Comparison of ENCODE assay signal across 28 cellular contexts in the genomic region with DNA sequence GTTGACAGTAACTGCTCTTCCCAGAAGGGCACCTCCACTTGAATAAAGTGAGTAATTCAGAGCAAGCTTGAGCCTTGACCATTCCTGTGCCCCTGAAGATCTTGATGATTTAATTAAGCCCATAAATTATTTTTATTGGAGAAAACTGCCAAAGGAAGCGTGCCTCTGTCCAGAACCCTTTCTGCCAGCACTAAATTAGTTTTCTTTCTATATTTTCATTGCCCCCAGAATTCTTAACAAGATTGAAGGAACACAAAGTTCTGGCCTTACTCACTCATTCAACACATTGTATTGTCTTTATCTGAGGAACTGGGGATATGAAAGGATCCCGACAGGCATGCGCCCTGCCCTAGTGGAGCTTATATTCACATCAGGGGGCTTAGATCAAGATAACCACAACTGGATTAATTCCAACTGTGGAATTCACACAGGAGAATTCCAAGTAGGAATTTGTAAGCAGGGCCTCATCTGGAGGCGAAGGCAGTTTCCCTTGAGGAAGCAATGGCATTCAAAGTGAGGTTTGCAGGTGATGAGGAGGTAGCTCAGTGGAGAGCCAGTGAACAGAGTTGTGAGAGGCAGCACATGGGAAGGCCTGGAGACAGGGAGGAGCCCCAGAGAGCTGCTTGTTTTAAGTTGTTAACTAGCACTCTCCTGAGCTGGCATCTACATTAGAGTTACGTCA. TPM values are rescaled to one million over a fixed set of nuclear protein-coding genes. Genes with fewer than 3 reads are reported as not detected.
DNase-seq lines count a peak whose midpoint lies in the region; ATAC-seq and TF ChIP-seq lines count a peak whose summit lies in the region.
"Had no signal": no experiment of that assay in that cellular context is flagged by ENCODE, and none has a peak within 500 bp of the region (broad histone marks: within the 10 kb centered on the region; RNA-seq: fewer than 3 reads in every experiment).

No MANE protein-coding gene starts in this region.

- H3K36me3 Mint-ChIP-seq in H9 (ENCODE audit: insufficient read depth in 1 of 3, low read depth in 3 of 3) = peaks cover 5 to 25% (median 9%) of the 10 kb centered on the region in 3 experiments
- H3K36me3 Mint-ChIP-seq: activated naive CD4-positive, alpha-beta T cell treated with anti-CD3 and anti-CD28 coated beads, Interleukin-2, amount 50 U/mL, for 72 hours had no signal

- DNase-seq in H9 (no peak), amniotic epithelial cell (ENCODE audit: low read depth) (peak; percentile 42), left lung (peak in 1 of 2 donors; percentile 71), smooth muscle cell (lab: John Stamatoyannopoulos, UW; ENCODE audit: unreplicated experiment) (no peak), RPMI8226 (no peak), stomach (no peak), DMS79 (lab: John Stamatoyannopoulos, UW) (no peak), NK-92 (lab: John Stamatoyannopoulos, UW; ENCODE audit: unreplicated experiment) (no peak)
- DNase-seq: activated CD4-positive, alpha-beta T cell treated with anti-CD3 and anti-CD28 coated beads, Interleukin-2, amount 10 ng/mL, durations not matched to agents 24 days and 14 days; cerebellar nuclear complex; DMS 273 treated with DMSO at 0.1 percent for 48 hours; esophagus squamous epithelium; HFFc6; hypothalamus; naive B cell; NCI-H1436; NCI-H510A; NK-92 treated with Interleukin-12 subunit alpha and Interleukin-12 subunit beta, amount 100 ng/mL, for 24 hours; Peyer's patch; substantia nigra; T-helper 2 cell; uterus had no signal

- H2BK120ac ChIP-seq in H9 (ENCODE audit: low read depth, low read length, poor library complexity, severe bottlenecking) = no peak overlapping the region

- no peak overlapping the region for H4K8ac ChIP-seq in H9 (replicated peaks; ENCODE audit: insufficient read length, low read depth, low read length)

- H3K36me3 ChIP-seq in left lung = peaks cover 0 to 28% of the 10 kb centered on the region in 2 donors
- no peaks in the 10 kb centered on the region for H3K36me3 ChIP-seq in smooth muscle cell (ENCODE audit: low read depth)
- H3K36me3 ChIP-seq in stomach = peaks cover 5 to 37% (median 36%) of the 10 kb centered on the region in 4 donors
- H3K36me3 ChIP-seq: uterus had no signal

- peaks cover 0 to 3% of the 10 kb centered on the region in 2 experiments; a peak in 1 of 5 replicates for H3K9me3 Mint-ChIP-seq in H9
- H3K9me3 Mint-ChIP-seq: activated CD4-positive, alpha-beta T cell treated with anti-CD3 and anti-CD28 coated beads, Interleukin-2, amount 10 ng/mL, durations not matched to agents 24 days and 14 days; activated naive CD4-positive, alpha-beta T cell treated with anti-CD3 and anti-CD28 coated beads, Interleukin-2, amount 50 U/mL, for 72 hours; CD14-positive monocyte; HFFc6; IgD-negative memory B cell; naive B cell had no signal

- WGBS in H9 (ENCODE audit: extremely low coverage, insufficient read length, low lambda C conversion rate) = no CpG with 5 or more reads among the region's 5 CpGs
- 61% methylated on average over 5 of the region's 5 CpGs for WGBS in smooth muscle cell (ENCODE audit: low lambda C conversion rate)
- WGBS in stomach, 5 donors = 89 to 96% (median 90%) methylated on average over 5 of the region's 5 CpGs

- no peaks in the 10 kb centered on the region for H3K27me3 ChIP-seq in H9 (ENCODE audit: insufficient read depth, low read length)
- no peaks in the 10 kb centered on the region for H3K27me3 ChIP-seq in left lung
- no peaks in the 10 kb centered on the region for H3K27me3 ChIP-seq in smooth muscle cell (ENCODE audit: low read depth)
- no peaks in the 10 kb centered on the region for H3K27me3 ChIP-seq in stomach
- H3K27me3 ChIP-seq: esophagus squamous epithelium, gastroesophageal sphincter, Peyer's patch, SJCRH30, uterus had no signal

- peak; percentile 95 for ATAC-seq in left lung
- ATAC-seq: activated naive CD4-positive, alpha-beta T cell treated with anti-CD3 and anti-CD28 coated beads, Interleukin-2, amount 50 U/mL, for 72 hours; gastroesophageal sphincter had no signal

- H2BK12ac ChIP-seq in H9 (ENCODE audit: insufficient read length, low read depth, low read length) = no peak overlapping the region

- H3K4me1 ChIP-seq in H9 (ENCODE audit: insufficient read depth, low read length) = no peaks in the 10 kb centered on the region
- H3K4me1 ChIP-seq in left lung = no peaks in the 10 kb centered on the region
- H3K4me1 ChIP-seq in smooth muscle cell (ENCODE audit: low read depth) = no peaks in the 10 kb centered on the region
- no peaks in the 10 kb centered on the region for H3K4me1 ChIP-seq in stomach
- H3K4me1 ChIP-seq: gastroesophageal sphincter, Peyer's patch, uterus had no signal

- H3K14ac ChIP-seq in H9 (ENCODE audit: insufficient read depth, low read length) = no peak overlapping the region

- intact Hi-C loops in left lung (cut with DNase I) = no loop called here
- intact Hi-C loops in stomach (cut with DNase I; ENCODE audit: low total_unique reads) = no loop called here

- no peak for TF ChIP-seq CTCF in H9 (conservative IDR thresholded peaks at IDR 0.05)
- TF ChIP-seq CTCF in left lung (IDR thresholded peaks at IDR 0.05) = no peak
- TF ChIP-seq CTCF in smooth muscle cell (IDR thresholded peaks at IDR 0.05; ENCODE audit: borderline replicate concordance, insufficient read depth, poor library complexity, severe bottlenecking) = no peak
- TF ChIP-seq CTCF in stomach (IDR thresholded peaks at IDR 0.05) = no peak

- H3K79me1 ChIP-seq in H9 (ENCODE audit: insufficient read depth, low read depth, low read length, poor library complexity, severe bottlenecking) = no peaks in the 10 kb centered on the region

- peaks cover 19 to 23% of the 10 kb centered on the region in 2 experiments for H3K4me1 Mint-ChIP-seq in H9
- H3K4me1 Mint-ChIP-seq: activated CD4-positive, alpha-beta T cell treated with anti-CD3 and anti-CD28 coated beads, Interleukin-2, amount 10 ng/mL, durations not matched to agents 24 days and 14 days; CD14-positive monocyte; naive B cell had no signal

- H3K4me3 ChIP-seq in left lung (no peak overlapping the region), smooth muscle cell (no peak overlapping the region), stomach (no peak overlapping the region)
- H3K4me3 ChIP-seq: esophagus squamous epithelium, gastroesophageal sphincter, Peyer's patch, SJCRH30, uterus had no signal

- H4K20me1 ChIP-seq in H9 (ENCODE audit: control insufficient read depth, insufficient read depth, insufficient read length) (no peaks in the 10 kb centered on the region), smooth muscle cell (ENCODE audit: low read depth) (no peaks in the 10 kb centered on the region)

- H3K27me3 Mint-ChIP-seq in H9 (ENCODE audit: low read depth) = no peaks in the 10 kb centered on the region; the same call in 1 of the 2 replicates
- H3K27me3 Mint-ChIP-seq: activated CD4-positive, alpha-beta T cell treated with anti-CD3 and anti-CD28 coated beads, Interleukin-2, amount 10 ng/mL, durations not matched to agents 24 days and 14 days; IgD-negative memory B cell had no signal

- H2AK5ac ChIP-seq in H9 (ENCODE audit: insufficient read length, low read length) = no peak overlapping the region

- H3F3A ChIP-seq in smooth muscle cell (ENCODE audit: low read depth) = no peaks in the 10 kb centered on the region

- no peaks in the 10 kb centered on the region for H3K23me2 ChIP-seq in H9 (ENCODE audit: insufficient read length, low read depth, low read length, poor library complexity, severe bottlenecking)

- H3K79me2 ChIP-seq in H9 (ENCODE audit: insufficient read depth, low read length) (no peaks in the 10 kb centered on the region), smooth muscle cell (ENCODE audit: low read depth) (no peaks in the 10 kb centered on the region)

- no peaks in the 10 kb centered on the region for H3K9me3 ChIP-seq in H9 (ENCODE audit: control insufficient read depth, low read depth, low read length)
- H3K9me3 ChIP-seq in left lung = no peaks in the 10 kb centered on the region
- H3K9me3 ChIP-seq in smooth muscle cell (replicated peaks; ENCODE audit: low read depth) = no peaks in the 10 kb centered on the region
- no peaks in the 10 kb centered on the region for H3K9me3 ChIP-seq in stomach
- H3K9me3 ChIP-seq: esophagus squamous epithelium, gastroesophageal sphincter, Peyer's patch, SJCRH30, uterus had no signal

- H3K4ac ChIP-seq in H9 (ENCODE audit: low read depth, low read length) = no peak overlapping the region

- H3K23ac ChIP-seq in H9 (ENCODE audit: insufficient read length, low read depth, low read length) = no peak overlapping the region

- H3K9ac ChIP-seq in H9 (ENCODE audit: extremely low read depth, insufficient read length, low read length) (no peak overlapping the region), smooth muscle cell (ENCODE audit: low read depth) (no peak overlapping the region)

- H3K27ac ChIP-seq in H9 (ENCODE audit: insufficient read length, low read depth, low read length) (no peak overlapping the region), left lung (no peak overlapping the region), smooth muscle cell (ENCODE audit: low read depth) (peak overlapping the region; percentile 16), stomach (no peak overlapping the region)
- H3K27ac ChIP-seq: esophagus squamous epithelium, gastroesophageal sphincter, Peyer's patch, SJCRH30, uterus had no signal

- no peak overlapping the region for H2BK20ac ChIP-seq in H9 (ENCODE audit: low read depth, low read length, poor library complexity, severe bottlenecking)

- H4K5ac ChIP-seq in H9 (ENCODE audit: insufficient read length, low read depth, low read length) = no peak overlapping the region

- H2BK15ac ChIP-seq in H9 (ENCODE audit: low read depth, low read length) = no peak overlapping the region

- H3T11ph ChIP-seq in H9 (ENCODE audit: low read length) = no peak overlapping the region

- H3K18ac ChIP-seq in H9 (ENCODE audit: insufficient read length, low read depth, low read length) = no peak overlapping the region

- H2AFZ ChIP-seq in H9 (ENCODE audit: low read length) = no peak overlapping the region
- no peak overlapping the region for H2AFZ ChIP-seq in smooth muscle cell (ENCODE audit: low read depth)

- H3K56ac ChIP-seq in H9 (ENCODE audit: insufficient read length, low read depth, low read length) = no peak overlapping the region

- H3K4me3 Mint-ChIP-seq in H9 = no peak overlapping the region
- H3K4me3 Mint-ChIP-seq: activated CD4-positive, alpha-beta T cell treated with anti-CD3 and anti-CD28 coated beads, Interleukin-2, amount 10 ng/mL, durations not matched to agents 24 days and 14 days; CD14-positive monocyte; HFFc6; IgD-negative memory B cell; memory B cell; naive B cell had no signal

- TF ChIP-seq EP300 in stomach (IDR thresholded peaks at IDR 0.05) = no peak

- H2BK5ac ChIP-seq in H9 (ENCODE audit: insufficient read length, low read length) = no peak overlapping the region

- H3K4me2 ChIP-seq in H9 (ENCODE audit: insufficient read depth, insufficient read length, low read length) (no peak overlapping the region), smooth muscle cell (no peak overlapping the region)

- no peak overlapping the region for H4K91ac ChIP-seq in H9 (ENCODE audit: insufficient read length, low read depth, low read length)

- no peak for TF ChIP-seq POLR2A in stomach (IDR thresholded peaks at IDR 0.05)

- H3K27ac Mint-ChIP-seq in H9 = peak overlapping the region in 2 of 3 experiments; percentile 5 to 21; a peak in 3 of 7 replicates
- H3K27ac Mint-ChIP-seq: activated CD4-positive, alpha-beta T cell treated with anti-CD3 and anti-CD28 coated beads, Interleukin-2, amount 10 ng/mL, durations not matched to agents 24 days and 14 days; activated naive CD4-positive, alpha-beta T cell treated with anti-CD3 and anti-CD28 coated beads, Interleukin-2, amount 50 U/mL, for 72 hours; HFFc6; naive B cell had no signal

RNA-seq across cellular contexts. Expression of gene PTRHD1, which starts 21.1 kb away (rescaled TPM):
- 43.7 and 44.3 TPM in 2 replicates for total RNA-seq in H9 (2021)
- total RNA-seq in left lung = 10 to 100 TPM; 31.3 to 45.0 TPM
- total RNA-seq in smooth muscle cell = 25.1 and 29.4 TPM in 2 replicates
- 32.5 and 38.7 TPM in 2 replicates for polyA plus RNA-seq in smooth muscle cell
- 10 to 100 TPM in 4 of 5 donors, 1 to 10 TPM in 1; 8.4 to 26.3 (median 18.0) TPM for total RNA-seq in stomach
- polyA plus RNA-seq in stomach = 10 to 100 TPM; 31.3 to 41.0 (median 35.9) TPM

RNA-seq across cellular contexts. Expression of gene CENPO, which starts 21.2 kb away (rescaled TPM):
- total RNA-seq in H9 (2021) (47.3 and 49.5 TPM in 2 replicates), left lung (10 to 100 TPM in 1 of 2 donors, 1 to 10 TPM in 1; 9.9 to 10.6 TPM), smooth muscle cell (14.1 and 14.7 TPM in 2 replicates), stomach (10 to 100 TPM in 1 of 5 donors, 1 to 10 TPM in 4; 1.3 to 70.0 (median 7.2) TPM)
- polyA plus RNA-seq in smooth muscle cell (9.3 and 15.3 TPM in 2 replicates), stomach (1 to 10 TPM; 1.4 to 3.1 (median 1.9) TPM)
